ENCODE assay signal across 22 cellular contexts in the genomic region with DNA sequence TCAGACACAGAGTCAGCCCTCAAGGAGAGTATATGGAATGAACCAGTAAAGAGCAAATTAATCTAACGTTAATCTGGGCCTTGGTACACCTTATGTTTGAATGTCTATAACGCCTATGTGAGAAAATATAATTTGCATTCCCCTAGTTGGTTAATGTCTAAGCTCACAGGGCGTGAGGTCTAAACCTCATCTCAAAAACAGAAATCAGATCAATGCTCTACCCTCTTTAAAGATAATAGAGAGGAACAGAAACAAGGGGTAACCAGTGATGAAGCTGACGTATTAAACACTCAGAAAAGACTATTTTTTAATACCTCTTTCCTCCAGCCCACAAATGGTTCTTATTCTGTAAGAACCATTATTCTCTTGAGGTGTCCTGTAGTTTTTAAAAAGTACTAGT.
"Had no signal": no experiment of that assay in that cellular context is flagged by ENCODE, and none has a peak within 500 bp of the region (broad histone marks: within the 10 kb centered on the region; RNA-seq: fewer than 3 reads in every experiment).

No MANE protein-coding gene starts in this region.

- H3K4me3 Mint-ChIP-seq: naive B cell, nephron, type B pancreatic cell had no signal

- H3K27ac Mint-ChIP-seq: naive B cell, progenitor cell of endocrine pancreas, type B pancreatic cell had no signal

- H3K9me3 ChIP-seq: left ventricle myocardium inferior, pancreas, suprapubic skin, thyroid gland had no signal

- DNase-seq: effector CD4-positive, alpha-beta T cell; foreskin melanocyte; head of caudate nucleus; kidney; left cardiac atrium; left ventricle myocardium inferior; mesenchymal stem cell; naive B cell; occipital lobe; pancreas; right cardiac atrium; stimulated activated CD4-positive, alpha-beta T cell treated with anti-CD3 and anti-CD28 coated beads, Interleukin-2, amount 100 ng/mL, for 48 hours; stimulated activated naive CD4-positive, alpha-beta T cell treated with Interleukin-2 at 50 U/mL for 16 hours; thyroid gland had no signal

- H3K36me3 ChIP-seq: left ventricle myocardium inferior, pancreas, suprapubic skin, thyroid gland had no signal

- H3K79me2 ChIP-seq: hepatocyte had no signal

- H3K4me3 ChIP-seq: hepatocyte, left ventricle myocardium inferior, lung, pancreas, smooth muscle cell, suprapubic skin, thyroid gland had no signal

- H3K27me3 ChIP-seq: hepatocyte, pancreas, suprapubic skin, thyroid gland had no signal

- H3K4me1 ChIP-seq: pancreas, suprapubic skin had no signal

- ATAC-seq: left cardiac atrium, pancreas, right cardiac atrium had no signal

- H3K36me3 Mint-ChIP-seq: naive B cell, type B pancreatic cell had no signal

- H2AFZ ChIP-seq: hepatocyte had no signal

- H3K27ac ChIP-seq: hepatocyte, left ventricle myocardium inferior, pancreas, suprapubic skin had no signal

- H3K27me3 Mint-ChIP-seq: progenitor cell of endocrine pancreas, type B pancreatic cell had no signal

- H3K4me1 Mint-ChIP-seq: naive B cell had no signal

- FAIRE-seq: kidney, pancreas, urothelium cell line had no signal

- H3K4me2 ChIP-seq: hepatocyte, smooth muscle cell had no signal
